26 cellular contexts compared by ENCODE assay signal in the genomic region with DNA sequence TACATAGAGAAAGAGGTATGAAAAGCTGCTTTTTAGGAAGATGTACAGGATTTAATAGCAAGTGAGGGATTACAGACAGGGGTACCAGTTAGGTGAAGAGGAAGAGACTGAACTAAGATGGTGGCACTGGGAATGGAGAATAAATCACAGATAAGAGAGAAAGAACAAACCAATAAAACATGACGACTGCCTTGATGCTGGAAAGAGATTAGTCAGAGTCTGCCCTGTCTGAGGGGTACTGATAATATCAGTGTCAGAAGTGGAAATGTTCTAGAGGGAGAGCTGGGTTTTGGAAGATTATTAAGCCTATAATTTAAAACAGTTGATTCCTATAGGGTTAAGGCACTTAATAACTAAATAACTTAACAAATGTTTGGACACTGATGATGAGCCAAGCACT.
"Had no signal": no experiment of that assay in that cellular context is flagged by ENCODE, and none has a peak within 500 bp of the region (broad histone marks: within the 10 kb centered on the region; RNA-seq: fewer than 3 reads in every experiment).

No MANE protein-coding gene starts in this region.

- ATAC-seq: stimulated activated effector memory CD8-positive, alpha-beta T cell treated with anti-CD3 and anti-CD28 coated beads, Interleukin-12 subunit alpha, Interleukin-12 subunit beta, amount 100 ng/mL, for 72 hours; stimulated activated memory B cell treated with anti-CD40 and anti-IgM and Interleukin-4, amounts not matched to agents 10 μg/mL and 1 μg/mL and 100 μg/mL, for 72 hours; stimulated activated naive B cell treated with anti-CD40 and anti-IgM and Interleukin-4, amounts not matched to agents 10 μg/mL and 1 μg/mL and 100 μg/mL, for 72 hours; stimulated activated naive CD8-positive, alpha-beta T cell treated with anti-CD3 and anti-CD28 coated beads, Interleukin-15, amount 100 ng/mL, for 72 hours; stimulated activated naive CD8-positive, alpha-beta T cell treated with anti-CD3 and anti-CD28 coated beads, Interleukin-15, Interleukin-2, amounts not matched to agents 100 U/mL and 50 U/mL, for 24 hours; upper lobe of right lung had no signal

- H3K27ac ChIP-seq: stomach, suprapubic skin, testis, thoracic aorta, thyroid gland, tibial artery, tibial nerve, transverse colon, upper lobe of left lung, upper lobe of right lung, uterus, vagina had no signal

- H3K4me1 ChIP-seq: suprapubic skin, testis, thyroid gland, tibial artery, tibial nerve, transverse colon, upper lobe of left lung, upper lobe of right lung, uterus, vagina had no signal

- H3K9me3 ChIP-seq: stomach, suprapubic skin, testis, thoracic aorta, thyroid gland, tibial artery, tibial nerve, transverse colon, upper lobe of left lung, upper lobe of right lung, uterus, vagina had no signal

- DNase-seq: stimulated activated CD4-positive, alpha-beta T cell treated with anti-CD3 and anti-CD28 coated beads, Interleukin-2, amount 100 ng/mL, for 48 hours; stimulated activated CD4-positive, alpha-beta T cell treated with anti-CD3 and anti-CD28 coated beads, Interleukin-4, amount 100 ng/mL, for 1 hour; stimulated activated CD4-positive, alpha-beta T cell treated with anti-CD3 and anti-CD28 coated beads, Interleukin-4, amount 100 ng/mL, for 24 hours; stimulated activated CD4-positive, alpha-beta T cell treated with anti-CD3 and anti-CD28 coated beads, Interleukin-4, amount 100 ng/mL, for 4 hours; stimulated activated CD8-positive, alpha-beta memory T cell treated with anti-CD3 and anti-CD28 coated beads, Interleukin-4, amount 100 ng/mL, for 48 hours; stimulated activated naive B cell treated with anti-CD40 and anti-IgM and Interleukin-4, amounts not matched to agents 10 μg/mL and 1 μg/mL and 100 μg/mL, for 72 hours; stimulated activated naive CD4-positive, alpha-beta T cell; stimulated activated naive CD4-positive, alpha-beta T cell treated with Interleukin-2 at 50 U/mL for 16 hours; stimulated activated naive CD8-positive, alpha-beta T cell treated with anti-CD3 and anti-CD28 coated beads, Interleukin-15, amount 100 ng/mL, for 72 hours; stimulated activated naive CD8-positive, alpha-beta T cell treated with anti-CD3 and anti-CD28 coated beads, Interleukin-15, Interleukin-2, amounts not matched to agents 100 U/mL and 50 U/mL, for 24 hours; stomach; substantia nigra; testis; thyroid gland; tibial artery; transverse colon; trophoblast cell; upper lobe of left lung; upper lobe of right lung; uterus had no signal

- H3K27me3 ChIP-seq: stomach, suprapubic skin, testis, thyroid gland, tibial artery, tibial nerve, transverse colon, upper lobe of left lung, upper lobe of right lung, uterus, vagina had no signal

- H3K36me3 ChIP-seq: stomach, suprapubic skin, thoracic aorta, thyroid gland, tibial artery, tibial nerve, transverse colon, upper lobe of left lung, upper lobe of right lung, uterus, vagina had no signal

- H3K4me3 ChIP-seq: stomach, suprapubic skin, testis, thoracic aorta, thyroid gland, tibial artery, tibial nerve, transverse colon, upper lobe of left lung, upper lobe of right lung, uterus, vagina had no signal
